In genomic region chr12:122001379-122002209, GRCh38 we compare ENCODE assay signal across 13 cellular contexts. TPM values are rescaled to one million over a fixed set of nuclear protein-coding genes. Genes with fewer than 3 reads are reported as not detected.
DNase-seq lines count a peak whose midpoint lies in the region; ATAC-seq and TF ChIP-seq lines count a peak whose summit lies in the region.
"Had no signal": no experiment of that assay in that cellular context is flagged by ENCODE, and none has a peak within 500 bp of the region (broad histone marks: within the 10 kb centered on the region; RNA-seq: fewer than 3 reads in every experiment).

No MANE protein-coding gene starts in this region.

- no peaks in the 10 kb centered on the region for H3K27me3 ChIP-seq in mammary epithelial cell (ENCODE audit: insufficient read depth, low read length)
- H3K27me3 ChIP-seq: SJSA1 had no signal

- peaks cover 7% of the 10 kb centered on the region for H3K27me3 Mint-ChIP-seq in nephron progenitor cell (ENCODE audit: low read depth, poor library complexity)

- H3K9ac ChIP-seq in mammary epithelial cell (ENCODE audit: insufficient read depth, low read length), result peak overlapping the region; percentile 19

- in situ Hi-C loops in mammary epithelial cell (cut with MboI; ENCODE audit: low sequenced_read_pairs in 2 of 2), result no loop called here

- intact Hi-C loops in mammary epithelial cell (cut with micrococcal nuclease) (loop anchor here (1.0 to 5.0 kb wide), 2 partner anchors 20 to 49 kb away; partner anchors contain the start of gene BCL7A), left colon (cut with DNase I, micrococcal nuclease) (no loop called here)

- no peaks in the 10 kb centered on the region for H3K36me3 ChIP-seq in mammary epithelial cell (ENCODE audit: insufficient read depth, low read length)
- H3K36me3 ChIP-seq: SJSA1 had no signal

- no peaks in the 10 kb centered on the region for H3K79me2 ChIP-seq in mammary epithelial cell (ENCODE audit: insufficient read depth, low read length)

- DNase-seq in ELF-1 (ENCODE audit: low read depth, low spot score) (peak; percentile 66), NCI-H2107 (lab: John Stamatoyannopoulos, UW) (peak; percentile 93), mammary epithelial cell (peak; percentile 98), nephron progenitor cell (no peak), left colon (no peak), NOMO-1 treated with DMSO at 0.1 percent for 48 hours (lab: John Stamatoyannopoulos, UW; ENCODE audit: unreplicated experiment) (no peak), SW 1271 (lab: John Stamatoyannopoulos, UW) (no peak)
- no peak for DNase-seq in activated CD8-positive, alpha-beta memory T cell treated with anti-CD3 and anti-CD28 coated beads for 24 hours
- DNase-seq: CD4-positive, alpha-beta memory T cell; central memory CD4-positive, alpha-beta T cell; stimulated activated CD8-positive, alpha-beta memory T cell treated with anti-CD3 and anti-CD28 coated beads, Interleukin-4, amount 100 ng/mL, for 48 hours had no signal

- TF ChIP-seq CTCF in mammary epithelial cell (conservative IDR thresholded peaks at IDR 0.05 in 1 of 2, IDR thresholded peaks at IDR 0.05 in 1 of 2; ENCODE audit: extremely low read depth in 1 of 2, insufficient read depth in 1 of 2, low read depth in 1 of 2, low read length in 2 of 2) (no peak), nephron progenitor cell (IDR thresholded peaks at IDR 0.05) (no peak)

- CTCF ChIA-PET in mammary epithelial cell (lab: Charles Lee; ENCODE audit: low non-redundant PET), result no interaction called here

- H3K9me3 ChIP-seq in mammary epithelial cell (replicated peaks; ENCODE audit: insufficient read depth, low read length), result no peaks in the 10 kb centered on the region
- H3K9me3 ChIP-seq: SJSA1 had no signal

- dilution Hi-C loops in mammary epithelial cell (cut with HindIII; ENCODE audit: low sequenced_read_pairs), result no loop called here

- H3K36me3 Mint-ChIP-seq in nephron progenitor cell (ENCODE audit: low read depth), result peaks cover 6% of the 10 kb centered on the region

- peaks cover 10% of the 10 kb centered on the region for H3K4me1 ChIP-seq in mammary epithelial cell (ENCODE audit: insufficient read depth, low read length)

- no peaks in the 10 kb centered on the region for H4K20me1 ChIP-seq in mammary epithelial cell (ENCODE audit: insufficient read depth, low read length)

- TSS peak; percentile 87 for BruUV-seq in mammary epithelial cell (replicated peaks; lab: Mats Ljungman, UMichigan)

- peak overlapping the region; percentile 59 for H3K4me2 ChIP-seq in mammary epithelial cell (ENCODE audit: insufficient read depth, low read depth, low read length)

- H3K4me3 ChIP-seq in mammary epithelial cell (replicated peaks in 1 of 3; ENCODE audit: insufficient read depth in 1 of 3, low read depth in 2 of 3, low read length in 3 of 3), result peak overlapping the region in 2 of 3 experiments; percentile 13 to 25
- H3K4me3 ChIP-seq: SJSA1 had no signal

- 23% methylated on average over 16 of the region's 18 CpGs for WGBS in mammary epithelial cell (ENCODE audit: low coverage, missing lambda C conversion rate)

- peak overlapping the region; percentile 80 for H2AFZ ChIP-seq in mammary epithelial cell (ENCODE audit: low read depth, low read length)

- ATAC-seq in left colon, result no peak

- H3K27ac ChIP-seq in mammary epithelial cell (ENCODE audit: insufficient read depth, low read depth, low read length), result peak overlapping the region; percentile 56
- H3K27ac ChIP-seq: SJSA1 had no signal

- peaks cover 24% of the 10 kb centered on the region for H3K9me3 Mint-ChIP-seq in nephron progenitor cell

- H3K27ac Mint-ChIP-seq in nephron progenitor cell, result peak overlapping the region; percentile 53
- H3K27ac Mint-ChIP-seq: CD4-positive, alpha-beta memory T cell; nephron had no signal

- H3K4me3 Mint-ChIP-seq in nephron progenitor cell, result no peak overlapping the region
- H3K4me3 Mint-ChIP-seq: CD4-positive, alpha-beta memory T cell; nephron had no signal

- H3K4me1 Mint-ChIP-seq in nephron progenitor cell, result peaks cover 34% of the 10 kb centered on the region

RNA-seq across cellular contexts. Expression of gene BCL7A, which starts 20.1 kb away (rescaled TPM):
- total RNA-seq in mammary epithelial cell (10 to 100 TPM; 15.8 to 27.7 TPM), left colon (1 to 10 TPM; 6.5 to 6.7 TPM)
- 17.4 TPM for polyA plus RNA-seq in mammary epithelial cell
- polyA minus RNA-seq in mammary epithelial cell, result 15.9 TPM

Comparison
In these comparisons a context has a peak if more than half of its experiments do, and no peak if none do; other contexts are left out.
1. DNase-seq: peak in ELF-1 (single experiment), NCI-H2107 (single experiment) and mammary epithelial cell (single experiment); none in nephron progenitor cell (single experiment), left colon (0 of 2), NOMO-1 treated with DMSO at 0.1 percent for 48 hours (single experiment), SW 1271 (0 of 2) and activated CD8-positive, alpha-beta memory T cell treated with anti-CD3 and anti-CD28 coated beads for 24 hours (single experiment).